8 cellular contexts compared by ENCODE assay signal in the genomic region with DNA sequence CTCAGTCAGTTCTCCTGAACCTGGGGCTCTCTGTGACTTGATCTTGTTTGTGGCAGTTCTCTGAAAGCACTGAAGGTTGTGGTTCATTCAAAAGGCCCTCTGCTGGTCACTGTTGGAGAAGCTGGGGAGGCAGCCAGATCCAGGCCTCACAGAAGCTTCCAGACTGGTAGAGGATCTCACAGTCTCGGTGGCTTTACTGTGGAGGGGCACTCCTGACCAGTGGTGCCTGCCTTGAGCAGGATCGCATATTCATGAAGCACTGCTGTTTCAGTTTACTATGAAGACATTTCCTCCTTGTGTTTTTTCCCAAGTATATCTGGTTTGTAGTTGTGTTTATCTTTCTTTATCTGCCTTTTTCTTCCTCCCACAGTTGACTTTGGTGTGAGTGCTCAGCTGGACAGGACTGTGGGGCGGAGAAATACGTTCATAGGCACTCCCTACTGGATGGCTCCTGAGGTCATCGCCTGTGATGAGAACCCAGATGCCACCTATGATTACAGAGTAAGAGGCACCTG.
DNase-seq lines count a peak whose midpoint lies in the region; ATAC-seq and TF ChIP-seq lines count a peak whose summit lies in the region.

No MANE protein-coding gene starts in this region.

- no peaks in the 10 kb centered on the region for H3K9me3 Mint-ChIP-seq in T-cell

- H3K27ac ChIP-seq in left ventricle myocardium inferior (replicated peaks), result peak overlapping the region; percentile 73
- H3K27ac ChIP-seq in rectal smooth muscle tissue (ENCODE audit: low read depth, low read length), result peak overlapping the region; percentile 30

- H3K27me3 Mint-ChIP-seq in T-cell, result no peaks in the 10 kb centered on the region

- H3K9me3 ChIP-seq in adipocyte (ENCODE audit: control insufficient read depth, low read length) (no peaks in the 10 kb centered on the region), left ventricle myocardium inferior (replicated peaks) (no peaks in the 10 kb centered on the region)

- POLR2A ChIA-PET in T-cell (lab: Charles Lee), result no interaction called here

- intact Hi-C loops in left ventricle myocardium inferior (cut with micrococcal nuclease), result loop anchor here (5.0 to 10.0 kb wide), 2 partner anchors 314 to 417 kb away; no protein-coding TSS in a partner anchor

- H3K9ac ChIP-seq in adipocyte (ENCODE audit: low read length) (peak overlapping the region; percentile 37), rectal smooth muscle tissue (ENCODE audit: low read length) (no peak overlapping the region)

- peaks cover 76% of the 10 kb centered on the region for H3K36me3 ChIP-seq in adipocyte (ENCODE audit: control insufficient read depth, insufficient read depth, low read length, severe bottlenecking)
- H3K36me3 ChIP-seq in left ventricle myocardium inferior, result peaks cover 38% of the 10 kb centered on the region
- peaks cover 7% of the 10 kb centered on the region for H3K36me3 ChIP-seq in rectal smooth muscle tissue (ENCODE audit: control insufficient read depth, insufficient read depth, low read length)

- H3K27ac Mint-ChIP-seq in T-cell, result peak overlapping the region; percentile 76 to 86

- H3K4me1 Mint-ChIP-seq in T-cell, result peaks cover 51 to 54% (median 52%) of the 10 kb centered on the region in 3 donors

- peaks cover 48% of the 10 kb centered on the region for H3K36me3 Mint-ChIP-seq in T-cell

- DNase-seq in DMS53 (lab: John Stamatoyannopoulos, UW), result peak; percentile 84
- DNase-seq in Jurkat, Clone E6-1 (ENCODE audit: low read depth, low spot score), result peak; percentile 66
- DNase-seq in T-cell, result peak; percentile 12 to 72 (median 52)
- peak; percentile 90 for DNase-seq in adipocyte (ENCODE audit: low read depth)
- DNase-seq in left ventricle myocardium inferior, result peak; percentile 74
- no peak for DNase-seq in GF-D8 (lab: John Stamatoyannopoulos, UW)

- peaks cover 40% of the 10 kb centered on the region for H3K4me1 ChIP-seq in adipocyte (ENCODE audit: control insufficient read depth, insufficient read depth, low read length)
- peaks cover 56% of the 10 kb centered on the region for H3K4me1 ChIP-seq in left ventricle myocardium inferior
- H3K4me1 ChIP-seq in rectal smooth muscle tissue (ENCODE audit: control insufficient read depth, insufficient read depth, low read length), result peaks cover 22% of the 10 kb centered on the region

- H3K4me3 ChIP-seq in Jurkat, Clone E6-1 (ENCODE audit: low read length), result no peak overlapping the region
- no peak overlapping the region for H3K4me3 ChIP-seq in adipocyte (ENCODE audit: low read length)
- no peak overlapping the region for H3K4me3 ChIP-seq in left ventricle myocardium inferior
- no peak overlapping the region for H3K4me3 ChIP-seq in rectal smooth muscle tissue (ENCODE audit: low read length)

- H3K27me3 ChIP-seq in adipocyte (replicated peaks; ENCODE audit: control insufficient read depth, insufficient read depth, low read length) (no peaks in the 10 kb centered on the region), left ventricle myocardium inferior (ENCODE audit: low read depth) (no peaks in the 10 kb centered on the region), rectal smooth muscle tissue (ENCODE audit: control insufficient read depth, insufficient read depth, low read length) (no peaks in the 10 kb centered on the region)

- TF ChIP-seq CTCF in left ventricle myocardium inferior (IDR thresholded peaks at IDR 0.05; ENCODE audit: borderline replicate concordance), result peak; percentile 85

- ATAC-seq in GM21423 (IDR thresholded peaks at IDR 0.05; ENCODE audit: unreplicated experiment), result peak; percentile 55
- ATAC-seq in T-cell (replicated peaks in 1 of 4), result peak; percentile 49 to 72 (median 62)

- peak overlapping the region in 2 of 3 donors; percentile 19 to 35 for H3K4me3 Mint-ChIP-seq in T-cell

- CTCF ChIA-PET in T-cell (lab: Charles Lee), result interaction anchor here (0.6 to 3.0 kb wide), 20 partner anchors 8 to 526 kb away, joined by 3 to 42 read pairs (median 4); partner anchors contain the start of gene MAP4K4 (in 1 of the 2)
